12 cellular contexts compared by ENCODE assay signal in genomic region chr19:13995017-13995728, GRCh38. TPM values are rescaled to one million over a fixed set of nuclear protein-coding genes. Genes with fewer than 3 reads are reported as not detected.
DNase-seq lines count a peak whose midpoint lies in the region; ATAC-seq, FAIRE-seq and TF ChIP-seq lines count a peak whose summit lies in the region.
"Had no signal": no experiment of that assay in that cellular context is flagged by ENCODE, and none has a peak within 500 bp of the region (broad histone marks: within the 10 kb centered on the region; RNA-seq: fewer than 3 reads in every experiment).

No MANE protein-coding gene starts in this region.

- no peak overlapping the region for H3K4me2 ChIP-seq in mammary epithelial cell (ENCODE audit: insufficient read depth, low read depth, low read length)

- H3K9me3 Mint-ChIP-seq in endothelial cell (ENCODE audit: unreplicated experiment) (no peaks in the 10 kb centered on the region), CD14-positive monocyte (peaks cover 0 to 9% (median 4%) of the 10 kb centered on the region in 7 donors)

- no peak overlapping the region for H3K4me3 Mint-ChIP-seq in endothelial cell (ENCODE audit: unreplicated experiment)
- H3K4me3 Mint-ChIP-seq in CD14-positive monocyte, result no peak overlapping the region
- H3K4me3 Mint-ChIP-seq: stimulated activated naive B cell treated with anti-CD40 and anti-IgM and Interleukin-4, amounts not matched to agents 10 μg/mL and 1 μg/mL and 100 μg/mL, for 72 hours had no signal

- H3K9me3 ChIP-seq in pancreas (no peaks in the 10 kb centered on the region), mammary epithelial cell (replicated peaks; ENCODE audit: insufficient read depth, low read length) (peaks cover 8% of the 10 kb centered on the region)

- dilution Hi-C loops in mammary epithelial cell (cut with HindIII; ENCODE audit: low sequenced_read_pairs), result loop anchor here (5.0 kb wide), 3 partner anchors 43 to 108 kb away; partner anchors contain the start of gene DCAF15

- DNase-seq in DMS 273 (lab: John Stamatoyannopoulos, UW; ENCODE audit: unreplicated experiment) (peak; percentile 88), NCI-H446 (lab: John Stamatoyannopoulos, UW) (peak; percentile 82 to 89), Right ventricle myocardium superior (peak; percentile 74), pancreas (peak; percentile 80 to 92 (median 85)), endothelial cell (ENCODE audit: low spot score) (no peak), mammary epithelial cell (no peak), CD14-positive monocyte (ENCODE audit: low spot score) (no peak)
- DNase-seq: NCI-H146; stimulated activated CD4-positive, alpha-beta T cell treated with anti-CD3 and anti-CD28 coated beads, Interleukin-2, amount 100 ng/mL, for 24 hours; stimulated activated naive B cell treated with anti-CD40 and anti-IgM and Interleukin-4, amounts not matched to agents 10 μg/mL and 1 μg/mL and 100 μg/mL, for 72 hours had no signal

- H3K36me3 Mint-ChIP-seq in endothelial cell (ENCODE audit: low read depth, unreplicated experiment) (peaks cover 18% of the 10 kb centered on the region), CD14-positive monocyte (peaks cover 49 to 73% of the 10 kb centered on the region in 2 donors)

- H3K36me3 ChIP-seq in pancreas (peaks cover 0 to 5% (median 0%) of the 10 kb centered on the region in 3 donors), mammary epithelial cell (ENCODE audit: insufficient read depth, low read length) (no peaks in the 10 kb centered on the region)

- intact Hi-C loops in Right ventricle myocardium superior (cut with DNase I), result no loop called here
- intact Hi-C loops in pancreas (cut with DNase I), result no loop called here
- intact Hi-C loops in mammary epithelial cell (cut with micrococcal nuclease), result no loop called here
- intact Hi-C loops in CD14-positive monocyte (cut with micrococcal nuclease), result loop anchor here in 1 of 2 donors (5.0 kb wide), 1 partner anchor 37 kb away; the partner anchor contains the start of gene IL27RA

- no peak overlapping the region for H3K4me3 ChIP-seq in pancreas
- no peak overlapping the region for H3K4me3 ChIP-seq in mammary epithelial cell (replicated peaks in 1 of 3; ENCODE audit: insufficient read depth in 1 of 3, low read depth in 2 of 3, low read length in 3 of 3)

- peaks cover 5% of the 10 kb centered on the region for H3K27me3 Mint-ChIP-seq in endothelial cell (ENCODE audit: unreplicated experiment)
- no peaks in the 10 kb centered on the region for H3K27me3 Mint-ChIP-seq in CD14-positive monocyte (ENCODE audit: low read depth in 3 of 3)
- H3K27me3 Mint-ChIP-seq: stimulated activated naive B cell treated with anti-CD40 and anti-IgM and Interleukin-4, amounts not matched to agents 10 μg/mL and 1 μg/mL and 100 μg/mL, for 72 hours had no signal

- WGBS in pancreas, 2 donors, result 51 to 54% methylated on average over 13 of the region's 13 CpGs
- 97% methylated on average over 11 of the region's 13 CpGs for WGBS in mammary epithelial cell (ENCODE audit: low coverage, missing lambda C conversion rate)

- H3K27me3 ChIP-seq in pancreas (no peaks in the 10 kb centered on the region), mammary epithelial cell (ENCODE audit: insufficient read depth, low read length) (no peaks in the 10 kb centered on the region)

- no TSS peak for BruUV-seq in mammary epithelial cell (replicated peaks; lab: Mats Ljungman, UMichigan)

- H3K27ac ChIP-seq in pancreas (peak overlapping the region; percentile 59 to 83 (median 76)), mammary epithelial cell (ENCODE audit: insufficient read depth, low read depth, low read length) (no peak overlapping the region)

- H3K4me1 Mint-ChIP-seq in endothelial cell (ENCODE audit: unreplicated experiment), result no peaks in the 10 kb centered on the region
- no peaks in the 10 kb centered on the region for H3K4me1 Mint-ChIP-seq in CD14-positive monocyte

- peaks cover 30% of the 10 kb centered on the region for H3K79me2 ChIP-seq in mammary epithelial cell (ENCODE audit: insufficient read depth, low read length)

- H4K20me1 ChIP-seq in mammary epithelial cell (ENCODE audit: insufficient read depth, low read length), result no peaks in the 10 kb centered on the region

- no peak overlapping the region for H3K27ac Mint-ChIP-seq in endothelial cell (ENCODE audit: unreplicated experiment)
- no peak overlapping the region for H3K27ac Mint-ChIP-seq in CD14-positive monocyte

- no peak for TF ChIP-seq CTCF in pancreas (IDR thresholded peaks at IDR 0.05)
- no peak for TF ChIP-seq CTCF in endothelial cell (IDR thresholded peaks at IDR 0.05; ENCODE audit: unreplicated experiment)
- no peak for TF ChIP-seq CTCF in mammary epithelial cell (conservative IDR thresholded peaks at IDR 0.05 in 1 of 2, IDR thresholded peaks at IDR 0.05 in 1 of 2; ENCODE audit: extremely low read depth in 1 of 2, insufficient read depth in 1 of 2, low read depth in 1 of 2, low read length in 2 of 2)
- TF ChIP-seq CTCF in CD14-positive monocyte (IDR thresholded peaks at IDR 0.05), result no peak

- FAIRE-seq in pancreas (lab: Jason Lieb, UNC), result no peak
- FAIRE-seq: HTR-8/SVneo had no signal

- CTCF ChIA-PET in mammary epithelial cell (lab: Charles Lee; ENCODE audit: low non-redundant PET), result interaction anchor here (0.6 kb wide), 1 partner anchor 10 kb away, joined by 3 read pairs; no protein-coding TSS in a partner anchor

- no peak overlapping the region for H3K9ac ChIP-seq in mammary epithelial cell (ENCODE audit: insufficient read depth, low read length)

- in situ Hi-C loops in mammary epithelial cell (cut with MboI; ENCODE audit: low sequenced_read_pairs in 2 of 2), result no loop called here

- ATAC-seq in Right ventricle myocardium superior (ENCODE audit: poor library complexity), result peak; percentile 87
- peak; percentile 94 to 97 (median 96) for ATAC-seq in pancreas
- ATAC-seq in HG02610 (IDR thresholded peaks at IDR 0.05; ENCODE audit: unreplicated experiment), result no peak
- ATAC-seq: stimulated activated naive B cell treated with anti-CD40 and anti-IgM and Interleukin-4, amounts not matched to agents 10 μg/mL and 1 μg/mL and 100 μg/mL, for 72 hours had no signal

- H2AFZ ChIP-seq in mammary epithelial cell (ENCODE audit: low read depth, low read length), result no peak overlapping the region

- H3K4me1 ChIP-seq in pancreas, result peaks cover 0 to 9% (median 0%) of the 10 kb centered on the region in 3 donors
- no peaks in the 10 kb centered on the region for H3K4me1 ChIP-seq in mammary epithelial cell (ENCODE audit: insufficient read depth, low read length)

RNA-seq across cellular contexts. Expression of gene RFX1, which starts 10.9 kb away (rescaled TPM):
- 13.0 TPM for total RNA-seq in Right ventricle myocardium superior
- 10 to 100 TPM in 1 of 6 donors, 1 to 10 TPM in 5; 5.5 to 10.6 (median 6.8) TPM for total RNA-seq in pancreas
- polyA plus RNA-seq in pancreas, result 10 to 100 TPM; 11.7 to 55.6 TPM
- 16.2 TPM for total RNA-seq in endothelial cell (ENCODE audit: unreplicated experiment)
- total RNA-seq in mammary epithelial cell, result 10 to 100 TPM in 1 of 2 donors, 1 to 10 TPM in 1; 2.7 to 12.0 TPM
- polyA plus RNA-seq in mammary epithelial cell, result 1.2 TPM
- 3.8 TPM for polyA minus RNA-seq in mammary epithelial cell
- polyA plus RNA-seq in CD14-positive monocyte, result under 1 TPM; 0.89 to 0.95 TPM

RNA-seq across cellular contexts. Expression of gene RLN3, which starts 32.8 kb away (rescaled TPM):
- total RNA-seq in Right ventricle myocardium superior (not detected), pancreas (not detected), endothelial cell (ENCODE audit: unreplicated experiment) (not detected), mammary epithelial cell (not detected)
- polyA plus RNA-seq in pancreas (not detected), mammary epithelial cell (not detected), CD14-positive monocyte (not detected)
- polyA minus RNA-seq in mammary epithelial cell, result not detected

RNA-seq across cellular contexts. Expression of gene IL27RA, which starts 36.4 kb away (rescaled TPM):
- 5.3 TPM for total RNA-seq in Right ventricle myocardium superior
- 1 to 10 TPM in 5 of 6 donors, under 1 TPM in 1; 0.88 to 8.2 (median 1.9) TPM for total RNA-seq in pancreas
- polyA plus RNA-seq in pancreas, result 1 to 10 TPM; 1.4 to 3.1 TPM
- total RNA-seq in endothelial cell (ENCODE audit: unreplicated experiment), result 6.3 TPM
- total RNA-seq in mammary epithelial cell, result 1 to 10 TPM; 3.2 to 6.9 TPM
- polyA plus RNA-seq in mammary epithelial cell, result 10.3 TPM
- polyA minus RNA-seq in mammary epithelial cell, result 1.1 TPM
- polyA plus RNA-seq in CD14-positive monocyte, result 10 to 100 TPM; 54.9 to 61.5 TPM

RNA-seq across cellular contexts. Expression of gene DCAF15, which starts 42.9 kb away (rescaled TPM):
- total RNA-seq in Right ventricle myocardium superior (15.4 TPM), pancreas (10 to 100 TPM in 3 of 6 donors, 1 to 10 TPM in 3; 7.8 to 15.2 (median 10.3) TPM), endothelial cell (ENCODE audit: unreplicated experiment) (53.0 TPM), mammary epithelial cell (10 to 100 TPM; 15.2 to 31.3 TPM)
- polyA plus RNA-seq in pancreas (10 to 100 TPM; 37.8 to 50.7 TPM), mammary epithelial cell (34.4 TPM), CD14-positive monocyte (1 to 10 TPM; 2.8 to 3.4 TPM)
- 12.9 TPM for polyA minus RNA-seq in mammary epithelial cell

RNA-seq across cellular contexts. Expression of gene PODNL1, which starts 57.0 kb away (rescaled TPM):
- total RNA-seq in Right ventricle myocardium superior (3.1 TPM), pancreas (1 to 10 TPM in 1 of 6 donors, under 1 TPM in 3, not detected in 2; 0.25 to 2.0 (median 0.84) TPM), endothelial cell (ENCODE audit: unreplicated experiment) (not detected), mammary epithelial cell (1 to 10 TPM; 3.8 to 7.1 TPM)
- polyA plus RNA-seq in pancreas (under 1 TPM; 0.40 to 0.76 TPM), mammary epithelial cell (3.6 TPM), CD14-positive monocyte (1 to 10 TPM; 1.3 to 1.4 TPM)
- polyA minus RNA-seq in mammary epithelial cell, result not detected

Comparison
In these comparisons a context has a peak if more than half of its experiments do, and no peak if none do; other contexts are left out.
1. DNase-seq: peak in DMS 273 (single experiment), NCI-H446 (2 of 2), Right ventricle myocardium superior (single experiment) and pancreas (6 of 6); none in endothelial cell (single experiment), mammary epithelial cell (single experiment) and CD14-positive monocyte (single experiment).